In the genomic region with DNA sequence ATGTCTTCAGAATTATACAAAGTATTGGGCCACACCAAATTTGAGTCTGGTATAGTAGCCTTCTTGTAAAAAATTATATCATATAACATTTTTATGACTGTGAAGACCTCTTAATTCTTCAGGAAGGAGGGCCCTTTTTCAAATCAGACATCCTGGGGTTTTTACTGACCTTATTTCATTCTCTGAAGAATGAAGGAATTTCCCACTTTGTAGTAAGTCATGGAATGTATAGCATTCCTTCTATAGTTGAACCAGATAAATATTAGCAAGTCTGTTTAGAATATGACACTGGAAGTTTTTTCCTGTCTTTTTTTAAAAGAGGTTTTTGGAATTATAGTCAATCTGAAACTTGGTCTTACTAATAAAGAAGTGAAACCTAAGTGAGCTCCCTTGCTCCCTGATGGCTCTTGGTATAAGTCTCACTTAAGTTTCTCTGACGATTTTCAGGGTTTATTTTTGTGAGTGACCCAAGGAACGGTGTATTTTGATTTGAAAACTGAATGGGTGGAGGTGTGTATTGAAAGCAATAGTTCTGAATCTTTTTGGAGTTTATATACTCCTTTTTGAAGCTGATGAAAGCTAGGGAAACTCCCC, we compare ENCODE assay signal across 23 cellular contexts. TPM values are rescaled to one million over a fixed set of nuclear protein-coding genes. Genes with fewer than 3 reads are reported as not detected.
DNase-seq lines count a peak whose midpoint lies in the region; ATAC-seq, FAIRE-seq and TF ChIP-seq lines count a peak whose summit lies in the region.
"Had no signal": no experiment of that assay in that cellular context is flagged by ENCODE, and none has a peak within 500 bp of the region (broad histone marks: within the 10 kb centered on the region; RNA-seq: fewer than 3 reads in every experiment).

No MANE protein-coding gene starts in this region.

- H3K36me3 ChIP-seq in IMR-90 (ENCODE audit: control insufficient read depth, insufficient read depth, low read length) (no peaks in the 10 kb centered on the region), left ventricle myocardium inferior (peaks cover under 1% of the 10 kb centered on the region)
- H3K36me3 ChIP-seq in effector memory CD4-positive, alpha-beta T cell (ENCODE audit: control insufficient read depth, insufficient read depth, low read length), result no peaks in the 10 kb centered on the region

- no peaks in the 10 kb centered on the region for H3K9me3 Mint-ChIP-seq in activated T-helper 17 cell treated with anti-CD3 and anti-CD28 coated beads, Interleukin-2, amount 50 U/mL, for 72 hours
- H3K9me3 Mint-ChIP-seq in nephron, result no peaks in the 10 kb centered on the region
- H3K9me3 Mint-ChIP-seq: IgD-negative memory B cell, immature natural killer cell had no signal

- H3K9me1 ChIP-seq in IMR-90 (ENCODE audit: insufficient read depth, low read length), result peaks cover 9% of the 10 kb centered on the region

- dilution Hi-C loops in IMR-90 (cut with HindIII; ENCODE audit: low sequenced_read_pairs, unreplicated experiment), result no loop called here

- no peaks in the 10 kb centered on the region; the same call in 1 of the 2 replicates for H4K20me1 ChIP-seq in IMR-90 (ENCODE audit: insufficient read depth, low read length)

- no peaks in the 10 kb centered on the region for H3K9me3 ChIP-seq in IMR-90 (ENCODE audit: control insufficient read depth, insufficient read depth, low read length)
- H3K9me3 ChIP-seq in effector memory CD4-positive, alpha-beta T cell (ENCODE audit: control insufficient read depth, low read length), result no peaks in the 10 kb centered on the region
- no peaks in the 10 kb centered on the region for H3K9me3 ChIP-seq in left ventricle myocardium inferior (replicated peaks)
- H3K9me3 ChIP-seq: body of pancreas, tibial nerve had no signal

- TF ChIP-seq CTCF in GM13976 (IDR thresholded peaks at IDR 0.05; ENCODE audit: borderline replicate concordance, control extremely low read depth, extremely low read depth, insufficient read depth, missing control alignments), result no peak
- no peak for TF ChIP-seq CTCF in IMR-90 (conservative IDR thresholded peaks at IDR 0.05; ENCODE audit: low read depth, low read length)
- no peak for TF ChIP-seq CTCF in nephron (IDR thresholded peaks at IDR 0.05; ENCODE audit: unreplicated experiment in 3 of 3)
- no peak for TF ChIP-seq CTCF in left ventricle myocardium inferior (IDR thresholded peaks at IDR 0.05; ENCODE audit: borderline replicate concordance)

- intact Hi-C loops in IMR-90 (cut with micrococcal nuclease) (no loop called here), left ventricle myocardium inferior (cut with micrococcal nuclease) (no loop called here)

- no peak overlapping the region for H3K4me3 ChIP-seq in IMR-90 (ENCODE audit: insufficient read depth, low read depth, low read length)
- H3K4me3 ChIP-seq in effector memory CD4-positive, alpha-beta T cell (ENCODE audit: insufficient read depth, low read depth, low read length, poor library complexity, severe bottlenecking), result no peak overlapping the region
- H3K4me3 ChIP-seq in left ventricle myocardium inferior, result no peak overlapping the region
- H3K4me3 ChIP-seq: body of pancreas, tibial nerve had no signal

- H3K4me1 ChIP-seq in IMR-90 (ENCODE audit: control insufficient read depth, insufficient read depth, low read length) (peaks cover 11% of the 10 kb centered on the region), left ventricle myocardium inferior (peaks cover 28% of the 10 kb centered on the region)
- H3K4me1 ChIP-seq in effector memory CD4-positive, alpha-beta T cell (ENCODE audit: control insufficient read depth, insufficient read depth, low read length, poor library complexity, severe bottlenecking), result peaks cover 5% of the 10 kb centered on the region

- H3K4ac ChIP-seq in IMR-90 (ENCODE audit: low read depth, low read length), result peak overlapping the region; percentile 33; the same call in 1 of the 2 replicates

- in situ Hi-C loops in GM13976 (cut with MboI; ENCODE audit: low sequenced_read_pairs, unreplicated experiment) (no loop called here), IMR-90 (cut with MboI; ENCODE audit: low sequenced_read_pairs) (no loop called here)

- no peaks in the 10 kb centered on the region for H3K27me3 ChIP-seq in IMR-90 (ENCODE audit: control insufficient read depth, insufficient read depth, low read length)
- H3K27me3 ChIP-seq in effector memory CD4-positive, alpha-beta T cell (replicated peaks; ENCODE audit: control insufficient read depth, insufficient read depth, low read length, poor library complexity, severe bottlenecking), result no peaks in the 10 kb centered on the region
- no peaks in the 10 kb centered on the region for H3K27me3 ChIP-seq in left ventricle myocardium inferior (ENCODE audit: low read depth)
- H3K27me3 ChIP-seq: body of pancreas, tibial nerve had no signal

- no peak overlapping the region; the same call in 1 of the 2 replicates for H3K14ac ChIP-seq in IMR-90 (replicated peaks; ENCODE audit: low read depth, low read length)

- H3K4me2 ChIP-seq in IMR-90 (ENCODE audit: low read depth, low read length), result peak overlapping the region; percentile 69; the same call in 1 of the 2 replicates

- DNase-seq in GM13976 (ENCODE audit: low spot score) (peak; percentile 65), IMR-90 (peak; percentile 30), OCI-M1 (lab: John Stamatoyannopoulos, UW) (no peak), left ventricle myocardium inferior (no peak), frontal cortex (ENCODE audit: low spot score in 2 of 2) (no peak)
- DNase-seq in effector memory CD4-positive, alpha-beta T cell, result no peak
- DNase-seq: activated CD4-positive, alpha-beta T cell treated with anti-CD3 and anti-CD28 coated beads, Interleukin-2, amount 50 U/mL, for 4 hours; activated naive CD4-positive, alpha-beta T cell treated with anti-CD3 and anti-CD28 coated beads, Interleukin-2, amount 50 U/mL, for 16 hours; body of pancreas; Calu3; erythroblast; GDM1; immature natural killer cell; mammary epithelial cell; NCI-H1092 treated with DMSO at 0.1 percent for 48 hours; NCI-H526 treated with DMSO at 0.1 percent for 48 hours; stimulated activated naive CD4-positive, alpha-beta T cell; SW 1271 had no signal

- peak overlapping the region; percentile 49 for H2BK5ac ChIP-seq in IMR-90 (ENCODE audit: low read depth, low read length, poor library complexity, severe bottlenecking)

- peaks cover 25 to 47% of the 10 kb centered on the region in 2 experiments for H3K79me1 ChIP-seq in IMR-90 (ENCODE audit: low read depth in 1 of 2, low read length in 2 of 2)

- POLR2A ChIA-PET in IMR-90 (lab: Charles Lee; ENCODE audit: unreplicated experiment), result no interaction called here

- no peak overlapping the region for H2BK15ac ChIP-seq in IMR-90 (ENCODE audit: low read depth, low read length)

- H4K5ac ChIP-seq in IMR-90 (ENCODE audit: low read depth, low read length), result no peak overlapping the region

- peaks cover 4% of the 10 kb centered on the region for H3K36me3 Mint-ChIP-seq in activated T-helper 17 cell treated with anti-CD3 and anti-CD28 coated beads, Interleukin-2, amount 50 U/mL, for 72 hours (ENCODE audit: low read depth)
- H3K36me3 Mint-ChIP-seq in nephron (ENCODE audit: low read depth), result peaks cover 22% of the 10 kb centered on the region

- H2AFZ ChIP-seq in IMR-90 (replicated peaks; ENCODE audit: low read length, poor library complexity), result no peak overlapping the region

- TF ChIP-seq RAD21 in IMR-90 (IDR thresholded peaks at IDR 0.05; ENCODE audit: low read length), result no peak

- WGBS in IMR-90 (ENCODE audit: extremely low coverage in 2 of 2, insufficient read length in 1 of 2), 2 experiments, result no CpG with 5 or more reads among the region's 2 CpGs

- H3K27ac ChIP-seq in IMR-90 (ENCODE audit: insufficient read depth, low read length) (peak overlapping the region; percentile 37; the same call in 1 of the 2 replicates), left ventricle myocardium inferior (replicated peaks) (no peak overlapping the region)
- no peak overlapping the region for H3K27ac ChIP-seq in effector memory CD4-positive, alpha-beta T cell (ENCODE audit: insufficient read depth, low read length, poor library complexity, severe bottlenecking)
- H3K27ac ChIP-seq: body of pancreas, tibial nerve had no signal

- H4K91ac ChIP-seq in IMR-90 (ENCODE audit: insufficient read depth, low read depth, low read length), result 0 out of 2 replicates have a peak overlapping the region, but pooled peaks have one; percentile 39

- no peak overlapping the region for H2AK9ac ChIP-seq in IMR-90 (replicated peaks; ENCODE audit: low read depth, low read length, poor library complexity)

- H3K56ac ChIP-seq in IMR-90 (ENCODE audit: extremely low read depth, insufficient read depth, low read length), result no peak overlapping the region; the same call in 1 of the 2 replicates

- H3K4me3 Mint-ChIP-seq in activated T-helper 17 cell treated with anti-CD3 and anti-CD28 coated beads, Interleukin-2, amount 50 U/mL, for 72 hours, result no peak overlapping the region
- no peak overlapping the region for H3K4me3 Mint-ChIP-seq in nephron
- H3K4me3 Mint-ChIP-seq: immature natural killer cell had no signal

- H3K18ac ChIP-seq in IMR-90 (ENCODE audit: low read depth, low read length), result peak overlapping the region; percentile 16; the same call in 1 of the 2 replicates

- FAIRE-seq in frontal cortex (lab: Jason Lieb, UNC), result no peak
- FAIRE-seq: RCC 7860 had no signal

- H3K27ac Mint-ChIP-seq in activated T-helper 17 cell treated with anti-CD3 and anti-CD28 coated beads, Interleukin-2, amount 50 U/mL, for 72 hours, result no peak overlapping the region
- H3K27ac Mint-ChIP-seq in nephron, result peak overlapping the region in 2 of 3 experiments; percentile 42 to 68
- H3K27ac Mint-ChIP-seq: IgD-negative memory B cell, immature natural killer cell had no signal

- no TSS peak for BruUV-seq in IMR-90 (replicated peaks; lab: Mats Ljungman, UMichigan)

- peak; percentile 57 for ATAC-seq in IMR-90 (ENCODE audit: low read depth)
- ATAC-seq in activated T-helper 17 cell treated with anti-CD3 and anti-CD28 coated beads, Interleukin-2, amount 50 U/mL, for 72 hours (replicated peaks), result peak; percentile 67
- ATAC-seq: body of pancreas had no signal

- TF ChIP-seq POLR2A in IMR-90 (IDR thresholded peaks at IDR 0.05; ENCODE audit: low read depth, low read length), result no peak

- CTCF ChIA-PET in IMR-90 (lab: Yijun Ruan, JAX), result no interaction called here

- peak overlapping the region; percentile 68; the same call in 1 of the 2 replicates for H2BK120ac ChIP-seq in IMR-90 (ENCODE audit: low read depth, low read length)

- peak overlapping the region; percentile 30; the same call in 1 of the 2 replicates for H3K9ac ChIP-seq in IMR-90 (ENCODE audit: low read depth, low read length)

- no peaks in the 10 kb centered on the region for H3K27me3 Mint-ChIP-seq in activated T-helper 17 cell treated with anti-CD3 and anti-CD28 coated beads, Interleukin-2, amount 50 U/mL, for 72 hours
- no peaks in the 10 kb centered on the region for H3K27me3 Mint-ChIP-seq in nephron (ENCODE audit: low read depth)
- H3K27me3 Mint-ChIP-seq: IgD-negative memory B cell had no signal

- H2AK5ac ChIP-seq in IMR-90 (ENCODE audit: low read depth, low read length), result no peak overlapping the region

- peaks cover 7% of the 10 kb centered on the region for H3K4me1 Mint-ChIP-seq in activated T-helper 17 cell treated with anti-CD3 and anti-CD28 coated beads, Interleukin-2, amount 50 U/mL, for 72 hours
- peaks cover 20% of the 10 kb centered on the region for H3K4me1 Mint-ChIP-seq in nephron

- peak overlapping the region; percentile 23; the same call in 1 of the 2 replicates for H3K23ac ChIP-seq in IMR-90 (ENCODE audit: low read depth, low read length)

- H2BK20ac ChIP-seq in IMR-90 (ENCODE audit: low read depth, low read length), result 0 out of 2 replicates have a peak overlapping the region, but pooled peaks have one; percentile 16

- peak overlapping the region in 1 of 2 experiments; percentile 50; a peak in 2 of 4 replicates for H4K8ac ChIP-seq in IMR-90 (ENCODE audit: low read depth in 2 of 2, low read length in 2 of 2)

RNA-seq across cellular contexts. Expression of gene SNX27, which starts 23.7 kb away (rescaled TPM):
- total RNA-seq in IMR-90 (2012; rRNA removed) (25.6 and 34.4 TPM in 2 replicates), left ventricle myocardium inferior (31.8 TPM), frontal cortex (75.8 TPM)
- polyA plus RNA-seq in IMR-90 (2012; rRNA removed), result 9.3 and 12.3 TPM in 2 replicates
- polyA plus RNA-seq in IMR-90 (2012; cell fraction: cytosol; rRNA removed), result 4.6 and 5.4 TPM in 2 replicates
- polyA plus RNA-seq in IMR-90 (2012; cell fraction: nucleus; rRNA removed; ENCODE audit: low replicate concordance), result 6.0 and 17.1 TPM in 2 replicates
- total RNA-seq in activated T-helper 17 cell treated with anti-CD3 and anti-CD28 coated beads, Interleukin-2, amount 50 U/mL, for 72 hours, result 10 to 100 TPM; 33.6 to 36.3 TPM

Comparison
In these comparisons a context has a peak if more than half of its experiments do, and no peak if none do; other contexts are left out.
1. DNase-seq: peak in GM13976 (single experiment) and IMR-90 (single experiment); none in effector memory CD4-positive, alpha-beta T cell (0 of 3), OCI-M1 (single experiment), left ventricle myocardium inferior (single experiment) and frontal cortex (0 of 2).